In the genomic region with DNA sequence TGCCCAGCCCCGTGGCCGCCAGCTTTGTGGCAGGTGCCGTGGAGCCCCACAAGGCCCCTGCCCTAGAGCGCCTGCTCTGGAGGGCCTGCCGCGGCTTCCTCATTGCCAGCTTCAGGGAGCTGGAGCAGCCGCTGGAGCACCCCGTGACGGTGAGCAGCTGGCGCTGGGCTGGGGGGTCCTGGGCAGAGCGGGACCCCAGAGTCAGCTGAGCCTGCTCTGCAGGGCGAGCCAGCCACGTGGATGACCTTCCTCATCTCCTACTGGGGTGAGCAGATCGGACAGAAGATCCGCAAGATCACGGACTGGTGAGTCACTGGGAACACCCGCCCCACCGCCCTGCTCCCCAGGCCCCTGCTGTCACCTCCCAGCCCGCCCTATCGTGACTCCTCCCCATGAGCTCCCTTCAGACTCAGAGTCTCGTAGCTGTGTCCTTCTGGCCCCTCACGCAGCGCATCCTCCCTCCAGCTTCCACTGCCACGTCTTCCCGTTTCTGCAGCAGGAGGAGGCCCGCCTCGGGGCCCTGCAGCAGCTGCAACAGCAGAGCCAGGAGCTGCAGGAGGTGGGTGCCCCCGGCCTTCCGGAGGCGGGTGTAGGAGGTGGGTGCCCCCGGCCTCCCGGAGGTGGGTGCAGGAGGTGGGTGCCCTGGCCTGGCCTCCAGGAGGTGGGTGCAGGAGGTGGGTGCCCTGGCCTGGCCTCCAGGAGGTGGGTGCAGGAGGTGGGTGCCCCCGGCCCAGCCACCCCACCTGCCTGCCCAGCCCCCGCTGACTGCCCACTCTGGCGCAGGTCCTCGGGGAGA, we compare ENCODE assay signal across 8 cellular contexts. TPM values are rescaled to one million over a fixed set of nuclear protein-coding genes. Genes with fewer than 3 reads are reported as not detected.
A peak's percentile ranks its signal among the peaks of the same experiment; 100 is the strongest.
DNase-seq lines count a peak whose midpoint lies in the region; ATAC-seq and TF ChIP-seq lines count a peak whose summit lies in the region.
"Had no signal": no experiment of that assay in that cellular context is flagged by ENCODE, and none has a peak within 500 bp of the region (broad histone marks: within the 10 kb centered on the region; RNA-seq: fewer than 3 reads in every experiment).

No MANE protein-coding gene starts in this region.

- TF ChIP-seq EP300 in suprapubic skin (IDR thresholded peaks at IDR 0.05) = no peak

- TF ChIP-seq CTCF in suprapubic skin (IDR thresholded peaks at IDR 0.05) = no peak

- H3K9me3 Mint-ChIP-seq in activated naive CD4-positive, alpha-beta T cell treated with anti-CD3 and anti-CD28 coated beads, Interleukin-2, amount 50 U/mL, for 72 hours = no peaks in the 10 kb centered on the region
- H3K9me3 Mint-ChIP-seq: naive B cell had no signal

- H3K27ac ChIP-seq in suprapubic skin = peak overlapping the region; percentile 78

- TF ChIP-seq POLR2A in suprapubic skin (IDR thresholded peaks at IDR 0.05) = no peak

- peaks cover 56% of the 10 kb centered on the region for H3K36me3 ChIP-seq in suprapubic skin

- no peaks in the 10 kb centered on the region for H3K9me3 ChIP-seq in suprapubic skin

- DNase-seq in NCI-H82 (lab: John Stamatoyannopoulos, UW) (peak; percentile 20), NCI-H82 treated with DMSO at 0.1 percent for 48 hours (lab: John Stamatoyannopoulos, UW; ENCODE audit: unreplicated experiment) (no peak), amniotic epithelial cell (ENCODE audit: low read depth) (peak; percentile 86), suprapubic skin (ENCODE audit: low spot score in 2 of 2) (peak; percentile 73 to 83)
- no peak for DNase-seq in activated naive CD4-positive, alpha-beta T cell treated with anti-CD3 and anti-CD28 coated beads, Interleukin-2, amount 50 U/mL, for 72 hours (ENCODE audit: low spot score in 2 of 2)
- DNase-seq: naive B cell had no signal

- peaks cover 54% of the 10 kb centered on the region for H3K4me1 ChIP-seq in suprapubic skin

- WGBS in suprapubic skin = 68% methylated on average over 18 of the region's 36 CpGs

- no peak for ATAC-seq in activated naive CD4-positive, alpha-beta T cell treated with anti-CD3 and anti-CD28 coated beads, Interleukin-2, amount 50 U/mL, for 72 hours
- ATAC-seq in GM19351 (IDR thresholded peaks at IDR 0.05; ENCODE audit: unreplicated experiment) = no peak
- ATAC-seq: Panc1 had no signal

- peak overlapping the region; percentile 5 for H3K4me3 ChIP-seq in suprapubic skin

- no peak overlapping the region for H3K27ac Mint-ChIP-seq in activated naive CD4-positive, alpha-beta T cell treated with anti-CD3 and anti-CD28 coated beads, Interleukin-2, amount 50 U/mL, for 72 hours

- no peaks in the 10 kb centered on the region for H3K27me3 ChIP-seq in suprapubic skin

- H3K36me3 Mint-ChIP-seq in activated naive CD4-positive, alpha-beta T cell treated with anti-CD3 and anti-CD28 coated beads, Interleukin-2, amount 50 U/mL, for 72 hours = peaks cover 10 to 17% of the 10 kb centered on the region in 2 donors
- H3K36me3 Mint-ChIP-seq: naive B cell had no signal

RNA-seq across cellular contexts. Expression of gene TCIRG1, which starts 4.7 kb away (rescaled TPM):
- 10 to 100 TPM; 19.4 to 50.9 (median 41.2) TPM for total RNA-seq in suprapubic skin
- 100 to 1,000 TPM; 226 to 295 TPM for total RNA-seq in activated naive CD4-positive, alpha-beta T cell treated with anti-CD3 and anti-CD28 coated beads, Interleukin-2, amount 50 U/mL, for 72 hours

RNA-seq across cellular contexts. Expression of gene NDUFS8, which starts 13.1 kb away (rescaled TPM):
- 100 to 1,000 TPM in 3 of 4 donors, 10 to 100 TPM in 1; 90.8 to 155 (median 148) TPM for total RNA-seq in suprapubic skin
- 100 to 1,000 TPM; 139 to 236 TPM for total RNA-seq in activated naive CD4-positive, alpha-beta T cell treated with anti-CD3 and anti-CD28 coated beads, Interleukin-2, amount 50 U/mL, for 72 hours

RNA-seq across cellular contexts. Expression of gene ALDH3B1, which starts 33.4 kb away (rescaled TPM):
- total RNA-seq in suprapubic skin = 1 to 10 TPM; 3.2 to 6.4 (median 5.9) TPM
- total RNA-seq in activated naive CD4-positive, alpha-beta T cell treated with anti-CD3 and anti-CD28 coated beads, Interleukin-2, amount 50 U/mL, for 72 hours = under 1 TPM in 1 of 2 donors, not detected in 1; 0.11 TPM

RNA-seq across cellular contexts. Expression of gene UNC93B1, which starts 39.6 kb away (rescaled TPM):
- 10 to 100 TPM; 22.7 to 34.3 (median 28.1) TPM for total RNA-seq in suprapubic skin
- total RNA-seq in activated naive CD4-positive, alpha-beta T cell treated with anti-CD3 and anti-CD28 coated beads, Interleukin-2, amount 50 U/mL, for 72 hours = 10 to 100 TPM in 1 of 2 donors, 1 to 10 TPM in 1; 7.7 to 23.6 TPM

Comparison
In these comparisons a context has a peak if more than half of its experiments do, and no peak if none do; other contexts are left out.
1. DNase-seq: peak in NCI-H82 (single experiment), amniotic epithelial cell (single experiment) and suprapubic skin (2 of 2); none in NCI-H82 treated with DMSO at 0.1 percent for 48 hours (single experiment) and activated naive CD4-positive, alpha-beta T cell treated with anti-CD3 and anti-CD28 coated beads, Interleukin-2, amount 50 U/mL, for 72 hours (0 of 2).
2. RNA of gene TCIRG1, which starts 4.7 kb away (total RNA-seq): 226 to 295 TPM in activated naive CD4-positive, alpha-beta T cell treated with anti-CD3 and anti-CD28 coated beads, Interleukin-2, amount 50 U/mL, for 72 hours; 19.4 to 50.9 TPM in suprapubic skin; every median in the first group is over 4 times any median in the second.